9 cellular contexts compared by ENCODE assay signal in genomic region chrX:150616863-150617198, GRCh38.
"Had no signal": no experiment of that assay in that cellular context is flagged by ENCODE, and none has a peak within 500 bp of the region (broad histone marks: within the 10 kb centered on the region; RNA-seq: fewer than 3 reads in every experiment).

No MANE protein-coding gene starts in this region.

- H3K4me3 ChIP-seq: dorsolateral prefrontal cortex, spleen, upper lobe of left lung had no signal

- H3K27ac ChIP-seq: dorsolateral prefrontal cortex, spleen, upper lobe of left lung had no signal

- DNase-seq: activated CD4-positive, CD25-positive, alpha-beta regulatory T cell treated with anti-CD3 and anti-CD28 coated beads, Interleukin-2, amount 50 U/mL, for 72 hours; anterior cingulate cortex; dorsolateral prefrontal cortex; erythroblast; glutamatergic neuron; kidney glomerular epithelial cell; spleen; SW 1271; upper lobe of left lung had no signal
